Comparison of ENCODE assay signal across 1 cellular context in the genomic region with DNA sequence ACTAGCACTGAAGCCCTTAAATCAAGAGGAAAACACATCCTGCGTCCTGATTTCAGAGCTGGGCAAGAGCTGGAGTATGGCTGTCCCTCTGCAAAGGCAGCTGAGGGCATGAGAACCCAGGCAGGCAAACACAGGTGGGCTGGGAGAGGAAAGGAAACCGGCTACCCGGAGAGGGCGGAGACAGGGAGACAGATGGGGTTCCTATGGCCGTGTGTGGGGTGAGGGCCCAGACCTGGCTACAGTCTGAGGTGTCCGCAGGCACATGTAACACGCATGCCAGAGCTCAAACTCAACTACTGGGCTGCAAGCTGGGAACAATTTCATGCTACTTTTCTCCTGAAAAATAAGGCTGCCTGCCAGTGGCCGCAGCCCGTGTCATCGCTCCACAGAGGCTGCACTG.
TF ChIP-seq lines count a peak whose summit lies in the region.

No MANE protein-coding gene starts in this region.

TF ChIP-seq in GM23338, 12 proteins besides CTCF, POLR2A, EP300 and RAD21 (continued from another document):
- TF ChIP-seq ZNF462 (CRISPR knock-in tag; IDR thresholded peaks at IDR 0.05) = no peak
